Comparison of ENCODE assay signal across 24 cellular contexts in the genomic region with DNA sequence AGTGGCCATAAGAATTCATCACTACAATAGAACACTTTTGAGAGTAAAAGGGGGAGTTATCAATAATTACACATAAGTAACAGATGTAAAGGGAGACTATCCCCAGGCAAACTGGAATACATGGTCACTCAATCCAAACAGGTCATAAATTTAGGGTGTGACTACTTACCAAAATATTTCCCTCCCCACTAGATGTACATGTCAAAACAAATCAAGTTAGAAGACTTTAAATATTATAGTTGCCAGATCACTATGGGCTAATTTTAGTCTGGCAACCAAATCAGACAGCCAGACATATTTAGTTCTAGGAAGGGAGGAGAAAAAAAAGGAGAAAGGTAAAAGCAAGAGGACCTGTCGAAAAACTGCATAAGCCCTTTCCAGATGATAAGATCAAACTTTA. TPM values are rescaled to one million over a fixed set of nuclear protein-coding genes. Genes with fewer than 3 reads are reported as not detected.
DNase-seq lines count a peak whose midpoint lies in the region; ATAC-seq, FAIRE-seq and TF ChIP-seq lines count a peak whose summit lies in the region.
"Had no signal": no experiment of that assay in that cellular context is flagged by ENCODE, and none has a peak within 500 bp of the region (broad histone marks: within the 10 kb centered on the region; RNA-seq: fewer than 3 reads in every experiment).

No MANE protein-coding gene starts in this region.

- TF ChIP-seq EP300 in gastroesophageal sphincter (IDR thresholded peaks at IDR 0.05) = no peak

- no peaks in the 10 kb centered on the region for H3K9me3 Mint-ChIP-seq in astrocyte (ENCODE audit: unreplicated experiment)
- no peaks in the 10 kb centered on the region for H3K9me3 Mint-ChIP-seq in activated T-cell treated with anti-CD3 and anti-CD28 coated beads, Interleukin-2, amount 50 U/mL, for 24 hours
- H3K9me3 Mint-ChIP-seq: nephron progenitor cell; stimulated activated naive CD8-positive, alpha-beta T cell treated with anti-CD3 and anti-CD28 coated beads, Interleukin-15, Interleukin-2, amounts not matched to agents 100 ng/mL and 50 ng/mL, for 24 hours had no signal

- no peak overlapping the region for H3K9ac ChIP-seq in astrocyte (ENCODE audit: low read length)

- peak overlapping the region; percentile 58 for H3K4me2 ChIP-seq in astrocyte (ENCODE audit: low read length)

- H3K36me3 Mint-ChIP-seq in astrocyte (ENCODE audit: low read depth, unreplicated experiment) = no peaks in the 10 kb centered on the region
- H3K36me3 Mint-ChIP-seq in activated T-cell treated with anti-CD3 and anti-CD28 coated beads, Interleukin-2, amount 50 U/mL, for 24 hours (ENCODE audit: low read depth) = peaks cover 17% of the 10 kb centered on the region

- H3K27ac Mint-ChIP-seq in astrocyte (ENCODE audit: unreplicated experiment) = peak overlapping the region; percentile 11
- H3K27ac Mint-ChIP-seq in activated T-cell treated with anti-CD3 and anti-CD28 coated beads, Interleukin-2, amount 50 U/mL, for 24 hours = no peak overlapping the region
- H3K27ac Mint-ChIP-seq: nephron progenitor cell; stimulated activated naive CD8-positive, alpha-beta T cell treated with anti-CD3 and anti-CD28 coated beads, Interleukin-15, Interleukin-2, amounts not matched to agents 100 ng/mL and 50 ng/mL, for 24 hours had no signal

- H3K27me3 ChIP-seq in right atrium auricular region = no peaks in the 10 kb centered on the region
- no peaks in the 10 kb centered on the region for H3K27me3 ChIP-seq in astrocyte (ENCODE audit: insufficient read depth, low read length)
- H3K27me3 ChIP-seq in gastroesophageal sphincter = no peaks in the 10 kb centered on the region
- H3K27me3 ChIP-seq in tibial artery = no peaks in the 10 kb centered on the region
- H3K27me3 ChIP-seq: adrenal gland, SJCRH30, upper lobe of left lung had no signal

- peaks cover 18% of the 10 kb centered on the region for H3K4me1 Mint-ChIP-seq in astrocyte (ENCODE audit: low read depth, unreplicated experiment)
- H3K4me1 Mint-ChIP-seq in activated T-cell treated with anti-CD3 and anti-CD28 coated beads, Interleukin-2, amount 50 U/mL, for 24 hours (ENCODE audit: low read depth) = peaks cover 3% of the 10 kb centered on the region

- peak; percentile 42 for ATAC-seq in Right ventricle myocardium inferior
- ATAC-seq in gastroesophageal sphincter = peak; percentile 66

- H3K79me2 ChIP-seq in astrocyte (ENCODE audit: insufficient read depth, low read length) = no peaks in the 10 kb centered on the region

- H3K27ac ChIP-seq in right atrium auricular region (no peak overlapping the region), astrocyte (ENCODE audit: low read depth, low read length) (no peak overlapping the region), gastroesophageal sphincter (peak overlapping the region in 3 of 4 donors; percentile 14 to 73 (median 63)), tibial artery (peak overlapping the region; percentile 61 to 64)
- H3K27ac ChIP-seq: adrenal gland, SJCRH30, upper lobe of left lung had no signal

- WGBS in gastroesophageal sphincter (ENCODE audit: low coverage in 1 of 2), 2 donors = 23 to 47% methylated on average over 1 of the region's 1 CpG

- H4K20me1 ChIP-seq in astrocyte (ENCODE audit: insufficient read depth, low read length) = no peaks in the 10 kb centered on the region

- FAIRE-seq in astrocyte (lab: Jason Lieb, UNC) = no peak
- FAIRE-seq: GM18507 had no signal

- TF ChIP-seq CTCF in right atrium auricular region (IDR thresholded peaks at IDR 0.05) (no peak), astrocyte (IDR thresholded peaks at IDR 0.05; ENCODE audit: insufficient read depth, low read depth, low read length) (no peak), gastroesophageal sphincter (IDR thresholded peaks at IDR 0.05) (no peak), tibial artery (IDR thresholded peaks at IDR 0.05) (no peak)

- no peaks in the 10 kb centered on the region for H3K27me3 Mint-ChIP-seq in astrocyte (ENCODE audit: low read depth, unreplicated experiment)
- no peaks in the 10 kb centered on the region for H3K27me3 Mint-ChIP-seq in activated T-cell treated with anti-CD3 and anti-CD28 coated beads, Interleukin-2, amount 50 U/mL, for 24 hours
- H3K27me3 Mint-ChIP-seq: stimulated activated naive CD8-positive, alpha-beta T cell treated with anti-CD3 and anti-CD28 coated beads, Interleukin-15, Interleukin-2, amounts not matched to agents 100 ng/mL and 50 ng/mL, for 24 hours had no signal

- H2AFZ ChIP-seq in astrocyte (ENCODE audit: low read depth, low read length) = no peak overlapping the region

- no peaks in the 10 kb centered on the region for H3K9me3 ChIP-seq in right atrium auricular region
- H3K9me3 ChIP-seq in astrocyte (ENCODE audit: insufficient read depth, low read depth, low read length) = no peaks in the 10 kb centered on the region
- no peaks in the 10 kb centered on the region for H3K9me3 ChIP-seq in gastroesophageal sphincter
- no peaks in the 10 kb centered on the region for H3K9me3 ChIP-seq in tibial artery
- H3K9me3 ChIP-seq: adrenal gland, SJCRH30, upper lobe of left lung had no signal

- DNase-seq in Right ventricle myocardium inferior (ENCODE audit: missing footprints) (no peak), right atrium auricular region (ENCODE audit: low spot score) (no peak), astrocyte (ENCODE audit: low read depth) (peak; percentile 50), tibial artery (no peak), NCI-H1436 (lab: John Stamatoyannopoulos, UW) (no peak), AG08396 (ENCODE audit: low spot score) (no peak)
- no peak for DNase-seq in activated T-cell treated with anti-CD3 and anti-CD28 coated beads, Interleukin-2, amount 50 U/mL, for 24 hours
- DNase-seq: 8988T; activated CD4-positive, CD25-positive, alpha-beta regulatory T cell treated with anti-CD3 and anti-CD28 coated beads, Interleukin-2, amount 50 U/mL, for 72 hours; adrenal gland; DMS153; H7; NCI-H1694 treated with DMSO at 0.1 percent for 48 hours; nephron progenitor cell; retina; SJCRH30; T-helper 9 cell; upper lobe of left lung had no signal

- H3K4me3 Mint-ChIP-seq in astrocyte (ENCODE audit: unreplicated experiment) = no peak overlapping the region
- no peak overlapping the region for H3K4me3 Mint-ChIP-seq in activated T-cell treated with anti-CD3 and anti-CD28 coated beads, Interleukin-2, amount 50 U/mL, for 24 hours
- H3K4me3 Mint-ChIP-seq: nephron progenitor cell; stimulated activated naive CD8-positive, alpha-beta T cell treated with anti-CD3 and anti-CD28 coated beads, Interleukin-15, Interleukin-2, amounts not matched to agents 100 ng/mL and 50 ng/mL, for 24 hours had no signal

- H3K36me3 ChIP-seq in right atrium auricular region (no peaks in the 10 kb centered on the region), astrocyte (ENCODE audit: insufficient read depth, low read length) (no peaks in the 10 kb centered on the region), gastroesophageal sphincter (peaks cover 0 to 8% of the 10 kb centered on the region in 2 donors), tibial artery (peaks cover 0 to 9% (median 4%) of the 10 kb centered on the region in 3 donors)
- H3K36me3 ChIP-seq: adrenal gland, SJCRH30, upper lobe of left lung had no signal

- no peak for TF ChIP-seq POLR2A in gastroesophageal sphincter (IDR thresholded peaks at IDR 0.05)

- intact Hi-C loops in Right ventricle myocardium inferior (cut with DNase I) (no loop called here), tibial artery (cut with DNase I; ENCODE audit: low total_unique reads) (no loop called here)

- H3K4me1 ChIP-seq in right atrium auricular region (no peaks in the 10 kb centered on the region), astrocyte (ENCODE audit: insufficient read depth, low read length) (peaks cover 7% of the 10 kb centered on the region), gastroesophageal sphincter (peaks cover 11 to 69% (median 13%) of the 10 kb centered on the region in 3 donors), tibial artery (peaks cover 0 to 65% (median 11%) of the 10 kb centered on the region in 4 donors)
- H3K4me1 ChIP-seq: SJCRH30, upper lobe of left lung had no signal

- H3K4me3 ChIP-seq in right atrium auricular region = no peak overlapping the region
- no peak overlapping the region for H3K4me3 ChIP-seq in astrocyte (ENCODE audit: insufficient read depth, low read depth, low read length)
- H3K4me3 ChIP-seq in gastroesophageal sphincter = no peak overlapping the region
- no peak overlapping the region for H3K4me3 ChIP-seq in tibial artery
- H3K4me3 ChIP-seq: adrenal gland, SJCRH30, upper lobe of left lung had no signal

RNA-seq across cellular contexts. Expression of gene SLC24A5, which starts 23.1 kb away (rescaled TPM):
- not detected for total RNA-seq in Right ventricle myocardium inferior
- not detected for total RNA-seq in right atrium auricular region
- not detected in 2 replicates for total RNA-seq in astrocyte
- not detected for total RNA-seq in gastroesophageal sphincter
- total RNA-seq: adrenal gland, chondrocyte, glomerular endothelial cell, HT-29, SJCRH30 had no signal

RNA-seq across cellular contexts. Expression of gene MYEF2, which starts 34.2 kb away (rescaled TPM):
- total RNA-seq in Right ventricle myocardium inferior (8.7 TPM), right atrium auricular region (10 to 100 TPM in 1 of 2 donors, 1 to 10 TPM in 1; 7.5 to 11.1 TPM), astrocyte (17.4 and 22.6 TPM in 2 replicates), gastroesophageal sphincter (10 to 100 TPM; 19.3 to 94.2 (median 40.1) TPM)
- total RNA-seq: SJCRH30 had no signal

RNA-seq across cellular contexts. Expression of gene CTXN2, which starts 47.6 kb away (rescaled TPM):
- total RNA-seq in Right ventricle myocardium inferior = not detected
- not detected for total RNA-seq in right atrium auricular region
- total RNA-seq in astrocyte = not detected in 2 replicates
- total RNA-seq in gastroesophageal sphincter = not detected
- total RNA-seq: adrenal gland, chondrocyte, glomerular endothelial cell, HT-29, SJCRH30, upper lobe of left lung had no signal

Comparison
In these comparisons a context has a peak if more than half of its experiments do, and no peak if none do; other contexts are left out.
1. H3K27ac ChIP-seq: peak in gastroesophageal sphincter (3 of 4) and tibial artery (2 of 2); none in right atrium auricular region (0 of 2) and astrocyte (single experiment).